ENCODE assay signal across 1 cellular context in the genomic region with DNA sequence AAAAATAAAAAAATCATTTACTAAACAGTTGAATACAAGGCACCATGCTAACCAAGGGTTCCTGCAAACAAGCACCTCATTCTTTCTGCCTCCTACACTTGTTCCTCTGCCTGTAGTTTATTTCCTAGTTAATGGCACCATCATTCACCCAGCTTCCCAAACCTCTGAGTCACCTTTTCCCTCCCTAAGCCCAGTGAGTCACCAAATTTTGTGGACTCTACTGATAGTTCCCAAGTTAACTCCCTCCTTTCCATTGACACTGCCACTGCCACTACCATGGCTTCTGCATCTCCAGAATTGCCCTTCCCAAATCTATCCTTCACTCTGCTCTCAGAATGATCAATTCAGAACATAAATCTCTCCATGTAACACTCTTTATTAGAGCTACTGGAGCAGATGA.
TF ChIP-seq lines count a peak whose summit lies in the region.

No MANE protein-coding gene starts in this region.

TF ChIP-seq in HepG2, 621 proteins besides CTCF, POLR2A, EP300 and RAD21:
- TF ChIP-seq ZNF160 (CRISPR knock-in tag; IDR thresholded peaks at IDR 0.05) (no peak), ZNF256 (CRISPR knock-in tag; conservative IDR thresholded peaks at IDR 0.05) (no peak), ZNF652 (CRISPR knock-in tag; IDR thresholded peaks at IDR 0.05; ENCODE audit: borderline replicate concordance, low read depth) (peak; percentile 83; the same call in 1 of the 2 replicates), CBX1 (IDR thresholded peaks at IDR 0.05; ENCODE audit: low read depth) (no peak), CREB1 (IDR thresholded peaks at IDR 0.05) (0 out of 2 replicates have a peak, but pooled peaks have one; percentile 7), CREB1 (CRISPR knock-in tag; IDR thresholded peaks at IDR 0.05) (no peak), FOSL2 (CRISPR knock-in tag; IDR thresholded peaks at IDR 0.05) (peak; percentile 80)
- TF ChIP-seq, protein P1, sequence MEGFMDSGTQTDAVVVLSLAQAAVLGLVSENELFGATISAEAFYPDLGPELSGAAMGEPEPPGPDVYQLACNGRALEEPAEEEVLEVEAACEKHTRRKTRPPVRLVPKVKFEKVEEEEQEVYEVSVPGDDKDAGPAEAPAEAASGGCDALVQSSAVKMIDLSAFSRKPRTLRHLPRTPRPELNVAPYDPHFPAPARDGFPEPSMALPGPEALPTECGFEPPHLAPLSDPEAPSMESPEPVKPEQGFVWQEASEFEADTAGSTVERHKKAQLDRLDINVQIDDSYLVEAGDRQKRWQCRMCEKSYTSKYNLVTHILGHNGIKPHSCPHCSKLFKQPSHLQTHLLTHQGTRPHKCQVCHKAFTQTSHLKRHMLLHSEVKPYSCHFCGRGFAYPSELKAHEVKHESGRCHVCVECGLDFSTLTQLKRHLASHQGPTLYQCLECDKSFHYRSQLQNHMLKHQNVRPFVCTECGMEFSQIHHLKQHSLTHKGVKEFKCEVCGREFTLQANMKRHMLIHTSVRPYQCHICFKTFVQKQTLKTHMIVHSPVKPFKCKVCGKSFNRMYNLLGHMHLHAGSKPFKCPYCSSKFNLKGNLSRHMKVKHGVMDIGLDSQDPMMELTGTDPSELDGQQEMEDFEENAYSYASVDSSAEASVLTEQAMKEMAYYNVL (CRISPR knock-in tag; IDR thresholded peaks at IDR 0.05; ENCODE audit: borderline replicate concordance), result no peak
